10 cellular contexts compared by ENCODE assay signal in genomic region chr11:9739108-9739507, GRCh38.
A peak's percentile ranks its signal among the peaks of the same experiment; 100 is the strongest.
DNase-seq lines count a peak whose midpoint lies in the region; ATAC-seq and TF ChIP-seq lines count a peak whose summit lies in the region.
"Had no signal": no experiment of that assay in that cellular context is flagged by ENCODE, and none has a peak within 500 bp of the region (broad histone marks: within the 10 kb centered on the region; RNA-seq: fewer than 3 reads in every experiment).

No MANE protein-coding gene starts in this region.

- no peaks in the 10 kb centered on the region for H3F3A ChIP-seq in neural progenitor cell (ENCODE audit: low read depth)

- no peaks in the 10 kb centered on the region for H3K27me3 ChIP-seq in H7 (ENCODE audit: control insufficient read depth, insufficient read depth, low read length)
- H3K27me3 ChIP-seq in neural progenitor cell, result no peaks in the 10 kb centered on the region

- H3K4me3 Mint-ChIP-seq in stimulated activated naive CD8-positive, alpha-beta T cell treated with anti-CD3 and anti-CD28 coated beads, Interleukin-15, Interleukin-2, amounts not matched to agents 100 ng/mL and 50 ng/mL, for 24 hours, result no peak overlapping the region
- no peak overlapping the region for H3K4me3 Mint-ChIP-seq in stimulated activated naive CD8-positive, alpha-beta T cell treated with anti-CD3 and anti-CD28 coated beads, Interleukin-15, amount 100 ng/mL, for 72 hours
- no peak overlapping the region for H3K4me3 Mint-ChIP-seq in activated naive CD8-positive, alpha-beta T cell treated with anti-CD3 and anti-CD28 coated beads, Interleukin-2, amount 50 U/mL, for 24 hours
- no peak overlapping the region for H3K4me3 Mint-ChIP-seq in neural progenitor cell
- H3K4me3 Mint-ChIP-seq: CD4-positive, CD25-positive, alpha-beta regulatory T cell had no signal

- H3K79me2 ChIP-seq in neural progenitor cell (ENCODE audit: low read depth), result no peaks in the 10 kb centered on the region

- H3K4me3 ChIP-seq in H7 (ENCODE audit: insufficient read depth, low read depth, low read length) (no peak overlapping the region), neural progenitor cell (no peak overlapping the region)

- peaks cover 13% of the 10 kb centered on the region for H3K9me3 Mint-ChIP-seq in stimulated activated naive CD8-positive, alpha-beta T cell treated with anti-CD3 and anti-CD28 coated beads, Interleukin-15, Interleukin-2, amounts not matched to agents 100 ng/mL and 50 ng/mL, for 24 hours
- peaks cover 17 to 18% of the 10 kb centered on the region in 2 donors for H3K9me3 Mint-ChIP-seq in stimulated activated naive CD8-positive, alpha-beta T cell treated with anti-CD3 and anti-CD28 coated beads, Interleukin-15, amount 100 ng/mL, for 72 hours
- H3K9me3 Mint-ChIP-seq in activated naive CD8-positive, alpha-beta T cell treated with anti-CD3 and anti-CD28 coated beads, Interleukin-2, amount 50 U/mL, for 24 hours, result peaks cover 15% of the 10 kb centered on the region
- H3K9me3 Mint-ChIP-seq in neural progenitor cell, result peaks cover 20% of the 10 kb centered on the region

- no peak overlapping the region for H3K4me2 ChIP-seq in neural progenitor cell

- H3K4me1 ChIP-seq in neural progenitor cell, result no peaks in the 10 kb centered on the region

- no peak for DNase-seq in stimulated activated naive CD8-positive, alpha-beta T cell treated with anti-CD3 and anti-CD28 coated beads, Interleukin-15, amount 100 ng/mL, for 72 hours
- DNase-seq in activated naive CD8-positive, alpha-beta T cell treated with anti-CD3 and anti-CD28 coated beads, Interleukin-2, amount 50 U/mL, for 24 hours, result no peak
- DNase-seq in NCI-H446 (lab: John Stamatoyannopoulos, UW) (no peak), H7 (no peak), neural progenitor cell (ENCODE audit: low spot score) (no peak), DMS153 treated with DMSO at 0.1 percent for 48 hours (lab: John Stamatoyannopoulos, UW; ENCODE audit: unreplicated experiment) (no peak)
- DNase-seq: NCI-H1436 treated with DMSO at 0.1 percent for 48 hours had no signal

- no peaks in the 10 kb centered on the region for H4K20me1 ChIP-seq in neural progenitor cell (ENCODE audit: low read depth)

- H3K27ac ChIP-seq in neural progenitor cell, result no peak overlapping the region

- H3K36me3 Mint-ChIP-seq in stimulated activated naive CD8-positive, alpha-beta T cell treated with anti-CD3 and anti-CD28 coated beads, Interleukin-15, Interleukin-2, amounts not matched to agents 100 ng/mL and 50 ng/mL, for 24 hours (ENCODE audit: low read depth), result peaks cover 33% of the 10 kb centered on the region
- peaks cover 26% of the 10 kb centered on the region for H3K36me3 Mint-ChIP-seq in activated naive CD8-positive, alpha-beta T cell treated with anti-CD3 and anti-CD28 coated beads, Interleukin-2, amount 50 U/mL, for 24 hours (ENCODE audit: low read depth)
- H3K36me3 Mint-ChIP-seq in neural progenitor cell, result peaks cover 52% of the 10 kb centered on the region

- H3K4me1 Mint-ChIP-seq in stimulated activated naive CD8-positive, alpha-beta T cell treated with anti-CD3 and anti-CD28 coated beads, Interleukin-15, Interleukin-2, amounts not matched to agents 100 ng/mL and 50 ng/mL, for 24 hours (ENCODE audit: low read depth), result peaks cover 8% of the 10 kb centered on the region
- H3K4me1 Mint-ChIP-seq in stimulated activated naive CD8-positive, alpha-beta T cell treated with anti-CD3 and anti-CD28 coated beads, Interleukin-15, amount 100 ng/mL, for 72 hours, result no peaks in the 10 kb centered on the region
- H3K4me1 Mint-ChIP-seq in activated naive CD8-positive, alpha-beta T cell treated with anti-CD3 and anti-CD28 coated beads, Interleukin-2, amount 50 U/mL, for 24 hours, result peaks cover 21% of the 10 kb centered on the region
- H3K4me1 Mint-ChIP-seq in neural progenitor cell, result no peaks in the 10 kb centered on the region

- no peak overlapping the region for H3K9ac ChIP-seq in neural progenitor cell

- H3K36me3 ChIP-seq in H7 (replicated peaks; ENCODE audit: control insufficient read depth, insufficient read depth, low read length) (peaks cover 16% of the 10 kb centered on the region), neural progenitor cell (peaks cover 15% of the 10 kb centered on the region)

- no peaks in the 10 kb centered on the region for H3K9me3 ChIP-seq in neural progenitor cell (ENCODE audit: low read depth)

- TF ChIP-seq CTCF in neural progenitor cell (IDR thresholded peaks at IDR 0.05), result no peak

- no peaks in the 10 kb centered on the region for H3K27me3 Mint-ChIP-seq in stimulated activated naive CD8-positive, alpha-beta T cell treated with anti-CD3 and anti-CD28 coated beads, Interleukin-15, Interleukin-2, amounts not matched to agents 100 ng/mL and 50 ng/mL, for 24 hours
- no peaks in the 10 kb centered on the region for H3K27me3 Mint-ChIP-seq in stimulated activated naive CD8-positive, alpha-beta T cell treated with anti-CD3 and anti-CD28 coated beads, Interleukin-15, amount 100 ng/mL, for 72 hours
- no peaks in the 10 kb centered on the region for H3K27me3 Mint-ChIP-seq in activated naive CD8-positive, alpha-beta T cell treated with anti-CD3 and anti-CD28 coated beads, Interleukin-2, amount 50 U/mL, for 24 hours
- H3K27me3 Mint-ChIP-seq in neural progenitor cell (ENCODE audit: insufficient read depth, low read depth), result no peaks in the 10 kb centered on the region
- H3K27me3 Mint-ChIP-seq: CD4-positive, CD25-positive, alpha-beta regulatory T cell had no signal

- ATAC-seq in stimulated activated naive CD8-positive, alpha-beta T cell treated with anti-CD3 and anti-CD28 coated beads, Interleukin-15, amount 100 ng/mL, for 72 hours, result no peak
- ATAC-seq in HG03108 (IDR thresholded peaks at IDR 0.05; ENCODE audit: unreplicated experiment), result peak; percentile 78
- peak; percentile 24 for ATAC-seq in activated naive CD8-positive, alpha-beta T cell treated with anti-CD3 and anti-CD28 coated beads, Interleukin-2, amount 50 U/mL, for 24 hours

- H3K27ac Mint-ChIP-seq in stimulated activated naive CD8-positive, alpha-beta T cell treated with anti-CD3 and anti-CD28 coated beads, Interleukin-15, Interleukin-2, amounts not matched to agents 100 ng/mL and 50 ng/mL, for 24 hours, result peak overlapping the region; percentile 37
- H3K27ac Mint-ChIP-seq in stimulated activated naive CD8-positive, alpha-beta T cell treated with anti-CD3 and anti-CD28 coated beads, Interleukin-15, amount 100 ng/mL, for 72 hours, result no peak overlapping the region
- H3K27ac Mint-ChIP-seq in activated naive CD8-positive, alpha-beta T cell treated with anti-CD3 and anti-CD28 coated beads, Interleukin-2, amount 50 U/mL, for 24 hours, result no peak overlapping the region
- no peak overlapping the region for H3K27ac Mint-ChIP-seq in neural progenitor cell

- no peak overlapping the region for H2AFZ ChIP-seq in neural progenitor cell (replicated peaks)
